ENCODE assay signal across 21 cellular contexts in the genomic region with DNA sequence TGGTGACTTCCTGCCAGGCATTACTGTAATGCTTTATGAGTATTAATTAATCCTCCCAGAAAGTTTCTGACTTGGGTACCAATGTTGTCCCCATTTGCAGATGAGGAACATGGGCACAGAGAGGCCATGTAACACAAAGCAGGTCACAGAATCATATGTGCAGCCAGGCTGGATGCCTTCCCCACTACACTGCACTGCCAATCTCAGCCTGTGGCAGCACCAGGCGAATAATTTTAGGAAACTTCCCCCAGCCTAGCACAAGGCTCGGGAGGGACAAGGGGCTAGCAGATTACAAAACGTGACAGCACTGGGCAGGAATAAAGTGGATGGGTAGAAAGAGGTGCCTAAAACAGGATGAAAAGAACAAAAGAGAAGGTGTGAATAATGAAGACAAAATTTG.
"Had no signal": no experiment of that assay in that cellular context is flagged by ENCODE, and none has a peak within 500 bp of the region (broad histone marks: within the 10 kb centered on the region; RNA-seq: fewer than 3 reads in every experiment).

No MANE protein-coding gene starts in this region.

- H3K4me1 ChIP-seq: SJSA1 had no signal

- H3K27ac ChIP-seq: SJSA1, SK-N-MC had no signal

- H3K9me3 ChIP-seq: SJSA1 had no signal

- H3K27me3 ChIP-seq: SJSA1 had no signal

- H3K36me3 ChIP-seq: SJSA1 had no signal

- DNase-seq: KBM-7, MV-4-11, NCI-H1048, NCI-H1105, NCI-H1417, NCI-H1436 treated with DMSO at 0.1 percent for 48 hours, NCI-H1694, NCI-H187 treated with DMSO at 0.1 percent for 48 hours, NCI-H2029 treated with DMSO at 0.1 percent for 48 hours, NCI-H2107, NCI-H226, NCI-H446, NCI-H510A, NCI-H524 treated with DMSO at 0.1 percent for 48 hours, NCI-H69, NCI-H774, Right ventricle myocardium superior, RPMI8226, SIG-M5 had no signal

- H3K4me3 ChIP-seq: SJSA1, SK-N-MC had no signal
